In the genomic region with DNA sequence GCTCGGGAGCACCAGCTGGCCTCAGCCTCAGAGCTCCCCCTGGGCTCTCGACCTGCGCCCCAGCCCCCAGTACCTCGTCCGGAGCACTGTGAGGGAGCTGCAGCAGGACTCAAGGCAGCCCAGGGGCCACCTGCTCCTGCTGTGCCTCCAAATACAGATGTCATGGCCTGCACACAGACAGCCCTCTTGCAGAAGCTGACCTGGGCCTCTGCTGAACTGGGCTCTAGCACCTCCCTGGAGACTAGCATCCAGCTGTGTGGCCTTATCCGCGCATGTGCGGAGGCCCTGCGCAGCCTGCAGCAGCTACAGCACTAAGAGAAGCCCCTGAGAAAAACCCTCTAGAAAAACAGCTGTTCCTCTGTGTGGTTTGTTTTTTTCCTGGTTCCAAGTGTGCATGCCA, we compare ENCODE assay signal across 8 cellular contexts. TPM values are rescaled to one million over a fixed set of nuclear protein-coding genes. Genes with fewer than 3 reads are reported as not detected.
DNase-seq lines count a peak whose midpoint lies in the region; ATAC-seq and TF ChIP-seq lines count a peak whose summit lies in the region.

No MANE protein-coding gene starts in this region.

- ATAC-seq in gastrocnemius medialis (no peak), GM18909 (IDR thresholded peaks at IDR 0.05; ENCODE audit: poor library complexity, unreplicated experiment) (no peak)

- no peaks in the 10 kb centered on the region for H3K36me3 ChIP-seq in H7 (replicated peaks; ENCODE audit: control insufficient read depth, insufficient read depth, low read length)
- H3K36me3 ChIP-seq in gastrocnemius medialis = peaks cover 0 to 3% of the 10 kb centered on the region in 2 donors

- no peak for TF ChIP-seq POLR2A in gastrocnemius medialis (IDR thresholded peaks at IDR 0.05)

- peak overlapping the region; percentile 98 for H3K27ac ChIP-seq in VCaP
- peak overlapping the region; percentile 100 for H3K27ac ChIP-seq in gastrocnemius medialis

- TF ChIP-seq CTCF in VCaP (conservative IDR thresholded peaks at IDR 0.05) (no peak), fibroblast of pulmonary artery (IDR thresholded peaks at IDR 0.05; ENCODE audit: low read length, missing control alignments) (no peak), gastrocnemius medialis (IDR thresholded peaks at IDR 0.05 in 4 of 5, conservative IDR thresholded peaks at IDR 0.05 in 1 of 5) (no peak)

- in situ Hi-C loops in gastrocnemius medialis (cut with MboI; ENCODE audit: low sequenced_read_pairs in 4 of 4) = no loop called here

- H3K27me3 ChIP-seq in H7 (ENCODE audit: control insufficient read depth, insufficient read depth, low read length) (peaks cover 22% of the 10 kb centered on the region), gastrocnemius medialis (no peaks in the 10 kb centered on the region)

- peaks cover 53 to 67% of the 10 kb centered on the region in 2 donors for H3K4me1 ChIP-seq in gastrocnemius medialis

- intact Hi-C loops in gastrocnemius medialis (cut with DNase I; ENCODE audit: low total_unique reads) = loop anchor here (2.0 to 5.0 kb wide), 2 partner anchors 99 to 151 kb away; no protein-coding TSS in a partner anchor

- H3K4me3 ChIP-seq in H7 (ENCODE audit: insufficient read depth, low read depth, low read length) (peak overlapping the region; percentile 97; the same call in 1 of the 2 replicates), fibroblast of pulmonary artery (replicated peaks; ENCODE audit: low read depth, low read length) (peak overlapping the region; percentile 77), gastrocnemius medialis (peak overlapping the region; percentile 84 to 99 (median 95))

- no peak for DNase-seq in H7
- DNase-seq in fibroblast of pulmonary artery (ENCODE audit: low read depth) = no peak
- DNase-seq in gastrocnemius medialis = no peak
- DNase-seq in dedifferentiated amniotic fluid mesenchymal stem cell (ENCODE audit: extremely low spot score) = no peak
- DNase-seq in NCI-H1105 (lab: John Stamatoyannopoulos, UW) = no peak
- DNase-seq in cerebellum (ENCODE audit: low spot score) = no peak

- no peaks in the 10 kb centered on the region for H3K9me3 ChIP-seq in gastrocnemius medialis

RNA-seq across cellular contexts. Expression of gene FAM89B, which starts 0.9 kb away (rescaled TPM):
- total RNA-seq in H7 (2014; rRNA removed; shearing (Covaris generic)) = 8.6 and 20.4 TPM in 2 replicates
- total RNA-seq in gastrocnemius medialis (100 to 1,000 TPM in 3 of 4 donors, 10 to 100 TPM in 1; 86.6 to 154 (median 119) TPM), cerebellum (24.7 TPM)

RNA-seq across cellular contexts. Expression of gene ZNRD2, which starts 1.1 kb away (rescaled TPM):
- 88.1 and 89.1 TPM in 2 replicates for total RNA-seq in H7 (2014; rRNA removed; shearing (Covaris generic))
- 10 to 100 TPM; 54.7 to 99.4 (median 75.3) TPM for total RNA-seq in gastrocnemius medialis
- total RNA-seq in cerebellum = 14.3 TPM

RNA-seq across cellular contexts. Expression of gene EHBP1L1, which starts 4.4 kb away (rescaled TPM):
- 1.9 and 4.7 TPM in 2 replicates for total RNA-seq in H7 (2014; rRNA removed; shearing (Covaris generic))
- total RNA-seq in gastrocnemius medialis (100 to 1,000 TPM; 191 to 374 (median 250) TPM), cerebellum (11.4 TPM)

RNA-seq across cellular contexts. Expression of gene LTBP3, which starts 13.3 kb away (rescaled TPM):
- 3.9 and 5.7 TPM in 2 replicates for total RNA-seq in H7 (2014; rRNA removed; shearing (Covaris generic))
- 10 to 100 TPM; 18.5 to 56.6 (median 35.6) TPM for total RNA-seq in gastrocnemius medialis
- total RNA-seq in cerebellum = 27.9 TPM

RNA-seq across cellular contexts. Expression of gene KCNK7, which starts 24.2 kb away (rescaled TPM):
- not detected in 2 replicates for total RNA-seq in H7 (2014; rRNA removed; shearing (Covaris generic))
- 10 to 100 TPM in 1 of 4 donors, under 1 TPM in 1, not detected in 2; 0.39 to 18.6 TPM for total RNA-seq in gastrocnemius medialis
- 0.27 TPM for total RNA-seq in cerebellum

Comparison
In these comparisons a context has a peak if more than half of its experiments do, and no peak if none do; other contexts are left out.
1. RNA of gene EHBP1L1, which starts 4.4 kb away (total RNA-seq): 191 to 374 TPM in gastrocnemius medialis; 11.4 TPM in cerebellum (single experiment) and 1.9 to 4.7 TPM in H7; every median in the first group is over 10 times any median in the second.
2. Peak in every context shown above with its lines, with median percentiles within 50 percentile points of each other: H3K4me3 ChIP-seq.